8 cellular contexts compared by ENCODE assay signal in the genomic region with DNA sequence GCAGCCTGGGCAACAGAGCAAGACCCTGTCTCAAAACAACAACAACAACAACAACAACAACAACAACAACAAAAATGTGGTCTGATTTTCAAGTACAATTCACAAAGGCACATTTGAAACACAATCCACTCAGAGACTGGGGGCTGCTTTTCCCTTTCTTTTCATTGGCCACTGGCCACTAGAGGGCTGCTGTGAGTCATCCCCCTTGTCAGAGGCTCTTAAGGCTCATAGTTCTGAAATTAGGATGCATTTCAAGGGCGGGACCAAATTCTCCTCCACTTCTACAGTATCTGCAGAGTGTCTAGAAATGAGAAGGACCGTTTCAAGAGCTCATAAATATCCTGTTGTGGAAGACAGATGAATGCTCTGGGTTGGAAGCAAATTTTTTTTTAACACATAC.
DNase-seq lines count a peak whose midpoint lies in the region; ATAC-seq and TF ChIP-seq lines count a peak whose summit lies in the region.

No MANE protein-coding gene starts in this region.

- H3K27me3 ChIP-seq in cardiac muscle cell: no peaks in the 10 kb centered on the region

- no peak overlapping the region for H3K27ac ChIP-seq in cardiac muscle cell

- no peaks in the 10 kb centered on the region for H3K36me3 ChIP-seq in cardiac muscle cell

- TF ChIP-seq CTCF in cardiac muscle cell (IDR thresholded peaks at IDR 0.05; ENCODE audit: low read depth, low read length) (peak; percentile 66), WI38 (IDR thresholded peaks at IDR 0.05; ENCODE audit: low read depth, low read length) (peak; percentile 24; the same call in 1 of the 2 replicates)

- DNase-seq in cardiac muscle cell (ENCODE audit: low read depth in 1 of 2, low spot score in 1 of 2) (peak; percentile 33 to 52), Right ventricle myocardium superior (no peak), HK-2 (ENCODE audit: unreplicated experiment) (peak; percentile 7), myocyte (ENCODE audit: low read depth) (peak; percentile 9), T-helper 1 cell (no peak), SW 1271 (lab: John Stamatoyannopoulos, UW) (no peak)

- ATAC-seq in Right ventricle myocardium superior (ENCODE audit: poor library complexity) (no peak), GM19395 (IDR thresholded peaks at IDR 0.05; ENCODE audit: unreplicated experiment) (no peak)

- intact Hi-C loops in Right ventricle myocardium superior (cut with DNase I): no loop called here

- H3K4me3 ChIP-seq in cardiac muscle cell (no peak overlapping the region), WI38 (ENCODE audit: low read depth, low read length) (no peak overlapping the region)

- no peaks in the 10 kb centered on the region for H3K9me3 ChIP-seq in cardiac muscle cell (ENCODE audit: low read depth)

- H3K4me1 ChIP-seq in cardiac muscle cell (ENCODE audit: low read depth): no peaks in the 10 kb centered on the region

Comparison
In these comparisons a context has a peak if more than half of its experiments do, and no peak if none do; other contexts are left out.
1. DNase-seq: peak in cardiac muscle cell (2 of 2), HK-2 (single experiment) and myocyte (single experiment); none in Right ventricle myocardium superior (single experiment), T-helper 1 cell (0 of 5) and SW 1271 (0 of 2).